In the genomic region with DNA sequence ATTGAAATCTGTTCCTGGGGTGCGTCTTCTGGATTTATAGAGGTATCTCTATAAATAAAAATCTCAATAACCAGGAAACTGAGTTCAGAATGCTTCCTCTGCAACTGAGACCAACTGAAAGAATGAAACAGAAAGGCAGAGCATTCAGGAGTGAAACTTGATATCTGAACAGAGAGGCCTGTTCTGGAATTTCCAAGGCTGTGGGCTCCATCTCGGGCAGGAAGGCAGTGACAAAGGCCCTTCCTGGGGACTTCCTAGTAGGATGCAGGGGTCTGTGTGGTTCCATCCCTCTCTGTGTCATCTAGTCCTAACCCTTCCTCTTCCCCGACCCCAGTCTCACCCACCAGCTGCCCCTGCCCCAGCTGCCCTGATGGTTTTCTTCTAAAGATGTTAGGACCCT, we compare ENCODE assay signal across 22 cellular contexts. TPM values are rescaled to one million over a fixed set of nuclear protein-coding genes. Genes with fewer than 3 reads are reported as not detected.
"Had no signal": no experiment of that assay in that cellular context is flagged by ENCODE, and none has a peak within 500 bp of the region (broad histone marks: within the 10 kb centered on the region; RNA-seq: fewer than 3 reads in every experiment).

No MANE protein-coding gene starts in this region.

- H3K4me3 Mint-ChIP-seq: activated naive CD8-positive, alpha-beta T cell treated with anti-CD3 and anti-CD28 coated beads for 36 hours; naive thymus-derived CD8-positive, alpha-beta T cell; stimulated activated naive CD8-positive, alpha-beta T cell treated with anti-CD3 and anti-CD28 coated beads, Interleukin-15, Interleukin-2, amounts not matched to agents 100 ng/mL and 50 ng/mL, for 24 hours had no signal

- H3K9me3 ChIP-seq: tibial nerve had no signal

- H3K27ac Mint-ChIP-seq: activated naive CD8-positive, alpha-beta T cell treated with anti-CD3 and anti-CD28 coated beads for 36 hours; stimulated activated naive CD8-positive, alpha-beta T cell treated with anti-CD3 and anti-CD28 coated beads, Interleukin-15, Interleukin-2, amounts not matched to agents 100 ng/mL and 50 ng/mL, for 24 hours had no signal

- DNase-seq: activated CD4-positive, alpha-beta T cell treated with anti-CD3 and anti-CD28 coated beads, Interleukin-2, amount 50 U/mL, for 1 hour; activated CD4-positive, CD25-positive, alpha-beta regulatory T cell treated with anti-CD3 and anti-CD28 coated beads, Interleukin-2, amount 50 U/mL, for 72 hours; activated CD8-positive, alpha-beta memory T cell treated with anti-CD3 and anti-CD28 coated beads, Interleukin-2, amount 50 U/mL, for 4 hours; activated effector memory CD4-positive, alpha-beta T cell treated with anti-CD3 and anti-CD28 coated beads, Interleukin-2, amount 50 U/mL, for 16 hours; activated naive CD8-positive, alpha-beta T cell treated with anti-CD3 and anti-CD28 coated beads for 36 hours; activated T-cell treated with anti-CD3 and anti-CD28 coated beads, Interleukin-2, amount 50 U/mL, for 48 hours; amygdala; hypothalamus; mesendoderm; naive thymus-derived CD8-positive, alpha-beta T cell; nucleus accumbens; stimulated activated CD4-positive, alpha-beta T cell treated with anti-CD3 and anti-CD28 coated beads, Interleukin-15, amount 100 ng/mL, for 24 hours; stimulated activated CD4-positive, alpha-beta T cell treated with anti-CD3 and anti-CD28 coated beads, Interleukin-2, amount 100 ng/mL, for 48 hours had no signal

- H3K36me3 Mint-ChIP-seq: activated naive CD8-positive, alpha-beta T cell treated with anti-CD3 and anti-CD28 coated beads for 36 hours; naive thymus-derived CD8-positive, alpha-beta T cell had no signal

- H3K36me3 ChIP-seq: cardiac muscle cell, tibial nerve had no signal

- FAIRE-seq: frontal cortex, keratinocyte, urothelium cell line had no signal

- ATAC-seq: naive thymus-derived CD8-positive, alpha-beta T cell; SK-N-SH treated with all-trans-retinoic acid at 6 μM for 48 hours had no signal

- H3K27ac ChIP-seq: cardiac muscle cell, skin epidermis, tibial nerve, VCaP had no signal

- H3K9me3 Mint-ChIP-seq: activated naive CD8-positive, alpha-beta T cell treated with anti-CD3 and anti-CD28 coated beads for 36 hours; naive thymus-derived CD8-positive, alpha-beta T cell; stimulated activated naive CD8-positive, alpha-beta T cell treated with anti-CD3 and anti-CD28 coated beads, Interleukin-15, Interleukin-2, amounts not matched to agents 100 ng/mL and 50 ng/mL, for 24 hours had no signal

- H3K4me3 ChIP-seq: cardiac muscle cell, skin epidermis, tibial nerve had no signal

- H3K27me3 ChIP-seq: cardiac muscle cell, tibial nerve had no signal

RNA-seq across cellular contexts. Expression of gene JCAD, which starts 52.0 kb away (rescaled TPM):
- total RNA-seq: naive thymus-derived CD8-positive, alpha-beta T cell had no signal
- polyA plus RNA-seq: naive thymus-derived CD8-positive, alpha-beta T cell had no signal
